In genomic region chrX:153293485-153294071, GRCh38 we compare ENCODE assay signal across 18 cellular contexts. TPM values are rescaled to one million over a fixed set of nuclear protein-coding genes. Genes with fewer than 3 reads are reported as not detected.
DNase-seq lines count a peak whose midpoint lies in the region; ATAC-seq, FAIRE-seq and TF ChIP-seq lines count a peak whose summit lies in the region.
"Not testable (repeated sequence)": the region's sequence is repeated elsewhere in the genome, so short reads cannot be mapped to it uniquely, and the experiment has no call there.
"Had no signal": no experiment of that assay in that cellular context is flagged by ENCODE, and none has a peak within 500 bp of the region (broad histone marks: within the 10 kb centered on the region; RNA-seq: fewer than 3 reads in every experiment).

No MANE protein-coding gene starts in this region.

- not testable (repeated sequence) for H3K4me3 Mint-ChIP-seq in activated T-helper 2 cell treated with anti-CD3 and anti-CD28 coated beads, Interferon-gamma antibody, Interleukin-2, Interleukin-4, amounts not matched to agents 10 μg/mL and 5 μg/mL and 100 μg/mL, durations not matched to agents 14 hours and 24 hours and 36 hours (ENCODE audit: low read depth)
- peak overlapping the region in 6 of 10 donors; percentile 3 to 64 (median 24) for H3K4me3 Mint-ChIP-seq in naive thymus-derived CD8-positive, alpha-beta T cell

- WGBS in A549 (ENCODE audit: missing lambda C conversion rate) = 7% methylated on average over 4 of the region's 8 CpGs

- H3K36me3 Mint-ChIP-seq in activated T-helper 2 cell treated with anti-CD3 and anti-CD28 coated beads, Interferon-gamma antibody, Interleukin-2, Interleukin-4, amounts not matched to agents 10 μg/mL and 5 μg/mL and 100 μg/mL, durations not matched to agents 14 hours and 24 hours and 36 hours (ENCODE audit: low read depth); naive thymus-derived CD8-positive, alpha-beta T cell: not testable (repeated sequence)

- H3K27me3 Mint-ChIP-seq in activated T-helper 2 cell treated with anti-CD3 and anti-CD28 coated beads, Interferon-gamma antibody, Interleukin-2, Interleukin-4, amounts not matched to agents 10 μg/mL and 5 μg/mL and 100 μg/mL, durations not matched to agents 14 hours and 24 hours and 36 hours (ENCODE audit: low read depth); naive thymus-derived CD8-positive, alpha-beta T cell: not testable (repeated sequence)

- TF ChIP-seq POLR2A in A549 (IDR thresholded peaks at IDR 0.05; ENCODE audit: low read length) = not testable (repeated sequence)

- H3K9me3 Mint-ChIP-seq in activated T-helper 2 cell treated with anti-CD3 and anti-CD28 coated beads, Interferon-gamma antibody, Interleukin-2, Interleukin-4, amounts not matched to agents 10 μg/mL and 5 μg/mL and 100 μg/mL, durations not matched to agents 14 hours and 24 hours and 36 hours; naive thymus-derived CD8-positive, alpha-beta T cell: not testable (repeated sequence)

- H3K27ac ChIP-seq in A549 = not testable (repeated sequence)

- H3K4me2 ChIP-seq in A549 = not testable (repeated sequence)

- H3K9me3 ChIP-seq in A549 = not testable (repeated sequence)

- intact Hi-C loops in activated T-helper 2 cell treated with anti-CD3 and anti-CD28 coated beads, Interferon-gamma antibody, Interleukin-2, Interleukin-4, amounts not matched to agents 10 μg/mL and 5 μg/mL and 100 μg/mL, durations not matched to agents 14 hours and 24 hours and 36 hours (cut with micrococcal nuclease) = not testable (repeated sequence)

- H3K27ac Mint-ChIP-seq in activated T-helper 2 cell treated with anti-CD3 and anti-CD28 coated beads, Interferon-gamma antibody, Interleukin-2, Interleukin-4, amounts not matched to agents 10 μg/mL and 5 μg/mL and 100 μg/mL, durations not matched to agents 14 hours and 24 hours and 36 hours = peak overlapping the region; percentile 62
- peak overlapping the region in 5 of 10 donors; percentile 1 to 78 (median 56) for H3K27ac Mint-ChIP-seq in naive thymus-derived CD8-positive, alpha-beta T cell

- POLR2A ChIA-PET in A549 (lab: Yijun Ruan, JAX); naive thymus-derived CD8-positive, alpha-beta T cell (lab: Charles Lee): not testable (repeated sequence)

- not testable (repeated sequence) for H3K4me1 Mint-ChIP-seq in activated T-helper 2 cell treated with anti-CD3 and anti-CD28 coated beads, Interferon-gamma antibody, Interleukin-2, Interleukin-4, amounts not matched to agents 10 μg/mL and 5 μg/mL and 100 μg/mL, durations not matched to agents 14 hours and 24 hours and 36 hours (ENCODE audit: low read depth)
- peaks cover 3 to 15% (median 12%) of the 10 kb centered on the region in 4 donors for H3K4me1 Mint-ChIP-seq in naive thymus-derived CD8-positive, alpha-beta T cell

- ATAC-seq in A549 = not testable (repeated sequence)
- ATAC-seq in GM18502 (IDR thresholded peaks at IDR 0.05; ENCODE audit: poor library complexity, unreplicated experiment) = peak; percentile 43
- peak; percentile 52 for ATAC-seq in HG02642 (IDR thresholded peaks at IDR 0.05; ENCODE audit: poor library complexity, unreplicated experiment)
- peak; percentile 77 to 89 for ATAC-seq in activated CD4-positive, CD25-positive, alpha-beta regulatory T cell treated with anti-CD3 and anti-CD28 coated beads, Interleukin-2, amount 50 U/mL, for 24 hours
- peak; percentile 33 to 51 for ATAC-seq in naive thymus-derived CD8-positive, alpha-beta T cell

- not testable (repeated sequence) for TF ChIP-seq EP300 in A549 (IDR thresholded peaks at IDR 0.05)

- not testable (repeated sequence) for H3K4me1 ChIP-seq in A549

- CTCF ChIA-PET in A549 (lab: Yijun Ruan, JAX) = not testable (repeated sequence)

- H3K4me3 ChIP-seq in A549 = not testable (repeated sequence)

- not testable (repeated sequence) for DNase-seq in A549 (ENCODE audit: low read depth in 1 of 2, low spot score in 1 of 2); activated T-helper 2 cell treated with anti-CD3 and anti-CD28 coated beads, Interferon-gamma antibody, Interleukin-2, Interleukin-4, amounts not matched to agents 10 μg/mL and 5 μg/mL and 100 μg/mL, durations not matched to agents 14 hours and 24 hours and 36 hours (ENCODE audit: low spot score)
- DNase-seq in NAMALWA (ENCODE audit: low spot score) = peak; percentile 31
- DNase-seq in naive thymus-derived CD8-positive, alpha-beta T cell = peak in 1 of 10 donors; percentile 4

- peak; percentile 89 for FAIRE-seq in A549 (lab: Jason Lieb, UNC)
- peak; percentile 97 for FAIRE-seq in islet of Langerhans (lab: Jason Lieb, UNC)

- TF ChIP-seq RAD21 in A549 (conservative IDR thresholded peaks at IDR 0.05 in 1 of 2, IDR thresholded peaks at IDR 0.05 in 1 of 2) = not testable (repeated sequence)

- not testable (repeated sequence) for TF ChIP-seq CTCF in A549 (IDR thresholded peaks at IDR 0.05)

RNA-seq across cellular contexts. Expression of gene PNMA6F, which starts 28.0 kb away (rescaled TPM):
- polyA plus RNA-seq in A549 (2011; rRNA removed) (not detected in 2 replicates), A549 (2017; fragmentation: RNase III; extraction: RNeasy Plus Mini Kit Qiagen cat#74134 plus additional on column Dnase treatment) (not detected in 3 replicates)
- not detected in 2 replicates for polyA plus RNA-seq in A549 (2012; cell fraction: cytosol; rRNA removed)
- not detected in 2 replicates for polyA plus RNA-seq in A549 (2012; cell fraction: nucleus; rRNA removed)
- polyA minus RNA-seq in A549 (2011; rRNA and poly(A)+ RNA removed) = not detected in 2 replicates
- total RNA-seq in activated T-helper 2 cell treated with anti-CD3 and anti-CD28 coated beads, Interferon-gamma antibody, Interleukin-2, Interleukin-4, amounts not matched to agents 10 μg/mL and 5 μg/mL and 100 μg/mL, durations not matched to agents 14 hours and 24 hours and 36 hours = not detected in 2 replicates
- total RNA-seq in naive thymus-derived CD8-positive, alpha-beta T cell = not detected
- not detected for polyA plus RNA-seq in naive thymus-derived CD8-positive, alpha-beta T cell
- total RNA-seq: activated CD4-positive, alpha-beta T cell treated with anti-CD3 and anti-CD28 coated beads, Interleukin-2, amount 10 ng/mL, durations not matched to agents 7 days and 5 days; body of pancreas; CD8-positive, alpha-beta memory T cell; gastroesophageal sphincter; hepatocyte; left colon; PC-3; pulmonary artery endothelial cell; Right ventricle myocardium inferior; uterus had no signal
- polyA plus RNA-seq: CD8-positive, alpha-beta memory T cell; hepatocyte had no signal

RNA-seq across cellular contexts. Expression of gene ZNF275, which starts 40.4 kb away (rescaled TPM):
- polyA plus RNA-seq in A549 (2011; rRNA removed) = 6.5 and 6.9 TPM in 2 replicates
- polyA plus RNA-seq in A549 (2012; cell fraction: cytosol; rRNA removed) = 2.1 and 2.9 TPM in 2 replicates
- polyA plus RNA-seq in A549 (2012; cell fraction: nucleus; rRNA removed) = 4.9 and 7.2 TPM in 2 replicates
- 3.2 to 3.6 TPM (median 3.3 TPM) in 3 replicates for polyA plus RNA-seq in A549 (2017; fragmentation: RNase III; extraction: RNeasy Plus Mini Kit Qiagen cat#74134 plus additional on column Dnase treatment)
- 8.6 TPM in 2 replicates for polyA minus RNA-seq in A549 (2011; rRNA and poly(A)+ RNA removed)
- total RNA-seq in activated T-helper 2 cell treated with anti-CD3 and anti-CD28 coated beads, Interferon-gamma antibody, Interleukin-2, Interleukin-4, amounts not matched to agents 10 μg/mL and 5 μg/mL and 100 μg/mL, durations not matched to agents 14 hours and 24 hours and 36 hours = 17.1 and 17.2 TPM in 2 replicates
- 10 to 100 TPM; 14.8 to 17.1 TPM for total RNA-seq in naive thymus-derived CD8-positive, alpha-beta T cell
- 1 to 10 TPM; 4.8 to 7.5 (median 5.0) TPM for polyA plus RNA-seq in naive thymus-derived CD8-positive, alpha-beta T cell
